In the genomic region with DNA sequence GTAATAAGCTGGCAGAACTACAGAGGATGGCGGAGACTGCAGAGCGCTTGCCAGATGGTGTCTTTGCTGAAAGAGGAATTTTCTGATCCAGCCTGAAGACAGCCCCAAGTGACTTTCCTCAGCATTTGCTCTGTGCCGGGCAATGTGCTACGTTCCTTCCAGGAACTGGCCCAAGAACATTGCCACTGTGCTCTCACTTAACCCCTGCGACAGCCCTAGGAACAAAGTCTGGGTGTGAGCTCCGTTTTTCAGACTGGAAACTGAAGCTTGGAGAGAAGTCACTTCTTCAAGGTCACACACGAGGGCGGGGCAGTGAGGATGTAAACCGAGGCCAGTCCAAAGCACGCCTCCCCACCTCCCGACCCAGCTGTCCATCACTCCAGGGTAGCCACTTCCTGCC, we compare ENCODE assay signal across 22 cellular contexts. TPM values are rescaled to one million over a fixed set of nuclear protein-coding genes. Genes with fewer than 3 reads are reported as not detected.
DNase-seq lines count a peak whose midpoint lies in the region; ATAC-seq and TF ChIP-seq lines count a peak whose summit lies in the region.
"Had no signal": no experiment of that assay in that cellular context is flagged by ENCODE, and none has a peak within 500 bp of the region (broad histone marks: within the 10 kb centered on the region; RNA-seq: fewer than 3 reads in every experiment).

No MANE protein-coding gene starts in this region.

- H3K27ac ChIP-seq in OCI-LY7 (ENCODE audit: low read depth, low read length, poor library complexity, severe bottlenecking) (no peak overlapping the region), trophoblast cell (ENCODE audit: low read depth, low read length) (no peak overlapping the region), PC-3 (ENCODE audit: low read length) (no peak overlapping the region)

- intact Hi-C loops in Caco-2 (cut with micrococcal nuclease; ENCODE audit: unreplicated experiment) (no loop called here), OCI-LY7 (cut with micrococcal nuclease; ENCODE audit: unreplicated experiment) (no loop called here), PC-3 (cut with micrococcal nuclease) (no loop called here)

- peak overlapping the region; percentile 93 for H3K27ac Mint-ChIP-seq in Caco-2 (ENCODE audit: unreplicated experiment)
- H3K27ac Mint-ChIP-seq: H9 had no signal

- TF ChIP-seq CTCF in Caco-2 (IDR thresholded peaks at IDR 0.05; ENCODE audit: insufficient read depth in 1 of 2, low read depth in 1 of 2, low read length in 1 of 2, severe bottlenecking in 1 of 2, unreplicated experiment in 1 of 2) (no peak), OCI-LY7 (conservative IDR thresholded peaks at IDR 0.05; ENCODE audit: low read length) (no peak), PC-3 (conservative IDR thresholded peaks at IDR 0.05; ENCODE audit: low read depth, low read length) (no peak)

- H3K4me1 Mint-ChIP-seq in Caco-2 (ENCODE audit: low read depth, unreplicated experiment) = peaks cover 68% of the 10 kb centered on the region
- H3K4me1 Mint-ChIP-seq: CD4-positive, alpha-beta memory T cell had no signal

- no peak overlapping the region for H3K4me3 Mint-ChIP-seq in Caco-2 (ENCODE audit: unreplicated experiment)
- H3K4me3 Mint-ChIP-seq: CD4-positive, alpha-beta memory T cell; H9 had no signal

- H3K27me3 Mint-ChIP-seq in Caco-2 (ENCODE audit: insufficient read depth, unreplicated experiment) = no peaks in the 10 kb centered on the region

- no peak overlapping the region for H3K18ac ChIP-seq in trophoblast cell (ENCODE audit: low read length)

- H3K4me3 ChIP-seq in Caco-2 (ENCODE audit: low read depth, low read length) (no peak overlapping the region), OCI-LY7 (ENCODE audit: low read depth, low read length, poor library complexity, severe bottlenecking) (no peak overlapping the region), trophoblast cell (ENCODE audit: low read depth, low read length) (no peak overlapping the region), PC-3 (ENCODE audit: low read length) (no peak overlapping the region)

- BruUV-seq in Caco-2 (replicated peaks; lab: Mats Ljungman, UMichigan) (no TSS peak), OCI-LY7 (replicated peaks; lab: Mats Ljungman, UMichigan) (no TSS peak), PC-3 (replicated peaks; lab: Mats Ljungman, UMichigan) (no TSS peak)

- H3K36me3 ChIP-seq in Caco-2 (ENCODE audit: control insufficient read depth, insufficient read depth, low read length) (no peaks in the 10 kb centered on the region), OCI-LY7 (ENCODE audit: insufficient read depth, low read length) (no peaks in the 10 kb centered on the region), trophoblast cell (ENCODE audit: control insufficient read depth in 1 of 2, insufficient read depth in 2 of 2, low read length in 2 of 2) (no peaks in the 10 kb centered on the region), PC-3 (ENCODE audit: low read depth, low read length) (no peaks in the 10 kb centered on the region)
- H3K36me3 ChIP-seq: BE2C had no signal

- H3F3A ChIP-seq in PC-3 (ENCODE audit: low read length, unreplicated experiment) = no peaks in the 10 kb centered on the region

- no peak overlapping the region for H3K23ac ChIP-seq in trophoblast cell (ENCODE audit: low read length)

- H2AFZ ChIP-seq in OCI-LY7 (ENCODE audit: low read length) (no peak overlapping the region), trophoblast cell (ENCODE audit: insufficient read depth, low read length, poor library complexity) (no peak overlapping the region), PC-3 (ENCODE audit: low read length) (no peak overlapping the region)

- H3K4ac ChIP-seq in trophoblast cell (ENCODE audit: low read depth, low read length) = no peak overlapping the region

- no peaks in the 10 kb centered on the region for H3K9me2 ChIP-seq in OCI-LY7 (ENCODE audit: insufficient read depth, low read length)
- no peaks in the 10 kb centered on the region for H3K9me2 ChIP-seq in PC-3 (replicated peaks; ENCODE audit: low read length)

- H2BK120ac ChIP-seq in trophoblast cell (ENCODE audit: insufficient read depth, low read length, poor library complexity) = no peak overlapping the region

- H3K79me2 ChIP-seq in OCI-LY7 (ENCODE audit: insufficient read depth, low read depth, low read length) (no peaks in the 10 kb centered on the region), trophoblast cell (ENCODE audit: control insufficient read depth, insufficient read depth, low read length, poor library complexity) (no peaks in the 10 kb centered on the region), PC-3 (ENCODE audit: low read length) (no peaks in the 10 kb centered on the region)

- H3K79me1 ChIP-seq in trophoblast cell (ENCODE audit: low read length) = peaks cover 2% of the 10 kb centered on the region

- H3K36me3 Mint-ChIP-seq in Caco-2 (ENCODE audit: insufficient read depth, unreplicated experiment) = no peaks in the 10 kb centered on the region
- H3K36me3 Mint-ChIP-seq: CD4-positive, alpha-beta memory T cell had no signal

- H4K91ac ChIP-seq in trophoblast cell (ENCODE audit: low read depth, low read length) = no peak overlapping the region

- H3K9ac ChIP-seq in trophoblast cell (ENCODE audit: low read length) (no peak overlapping the region), PC-3 (ENCODE audit: low read length) (no peak overlapping the region)

- H3K14ac ChIP-seq in trophoblast cell (ENCODE audit: low read length) = no peak overlapping the region

- H2BK5ac ChIP-seq in trophoblast cell (ENCODE audit: low read depth, low read length, poor library complexity) = no peak overlapping the region

- H2BK12ac ChIP-seq in trophoblast cell (ENCODE audit: low read length) = peak overlapping the region; percentile 28

- no peaks in the 10 kb centered on the region for H4K20me1 ChIP-seq in OCI-LY7 (ENCODE audit: insufficient read depth, low read length)
- no peaks in the 10 kb centered on the region for H4K20me1 ChIP-seq in PC-3 (ENCODE audit: low read length)

- H3K27me3 ChIP-seq in Caco-2 (replicated peaks; ENCODE audit: control insufficient read depth, insufficient read depth, low read length) = no peaks in the 10 kb centered on the region
- no peaks in the 10 kb centered on the region for H3K27me3 ChIP-seq in trophoblast cell (ENCODE audit: insufficient read depth, low read length)
- peaks cover 95% of the 10 kb centered on the region for H3K27me3 ChIP-seq in PC-3 (ENCODE audit: low read length)

- WGBS in trophoblast cell (ENCODE audit: extremely low coverage, insufficient coverage, insufficient read length) = no CpG with 5 or more reads among the region's 11 CpGs

- no peak for ATAC-seq in PC-3
- ATAC-seq: Panc1 had no signal

- peak overlapping the region; percentile 25; the same call in 1 of the 2 replicates for H3K4me2 ChIP-seq in OCI-LY7 (ENCODE audit: low read length)
- H3K4me2 ChIP-seq in trophoblast cell (ENCODE audit: low read length) = no peak overlapping the region
- H3K4me2 ChIP-seq in PC-3 (ENCODE audit: low read length) = no peak overlapping the region

- DNase-seq in Caco-2 (no peak), OCI-LY7 (ENCODE audit: low spot score) (no peak), medulla oblongata (ENCODE audit: extremely low spot score) (peak; percentile 62), trophoblast cell (no peak), PC-3 (no peak), NCI-H146 (lab: John Stamatoyannopoulos, UW) (no peak), NCI-H2196 treated with DMSO at 0.1 percent for 48 hours (lab: John Stamatoyannopoulos, UW; ENCODE audit: unreplicated experiment) (no peak)
- no peak for DNase-seq in activated CD8-positive, alpha-beta memory T cell treated with anti-CD3 and anti-CD28 coated beads, Interleukin-2, amount 50 U/mL, for 4 hours
- DNase-seq: BE2C; CD4-positive, alpha-beta memory T cell; H9; MV-4-11; NCI-H1436 treated with DMSO at 0.1 percent for 48 hours; NCI-H2081 treated with DMSO at 0.1 percent for 48 hours; NCI-H345; NCI-H526 treated with DMSO at 0.1 percent for 48 hours; NK-92 treated with Interleukin-12 subunit alpha and Interleukin-12 subunit beta, amount 100 ng/mL, for 24 hours; Right ventricle myocardium superior had no signal

- H3K4me1 ChIP-seq in Caco-2 (peaks cover 86% of the 10 kb centered on the region), OCI-LY7 (ENCODE audit: insufficient read depth, low read length, poor library complexity, severe bottlenecking) (peaks cover 90% of the 10 kb centered on the region), trophoblast cell (ENCODE audit: control insufficient read depth in 1 of 2, insufficient read depth in 2 of 2, low read length in 2 of 2) (peaks cover 3 to 6% of the 10 kb centered on the region in 2 experiments), PC-3 (ENCODE audit: insufficient read depth, low read length) (no peaks in the 10 kb centered on the region)
- H3K4me1 ChIP-seq: BE2C had no signal

- POLR2A ChIA-PET in Caco-2 (lab: Charles Lee) = interaction anchor here (2.3 kb wide), 1 partner anchor 18 kb away, joined by 20 read pairs; no protein-coding TSS in a partner anchor
- POLR2A ChIA-PET in OCI-LY7 (lab: Charles Lee) = no interaction called here
- POLR2A ChIA-PET in PC-3 (lab: Charles Lee; ENCODE audit: unreplicated experiment) = no interaction called here

- no peak overlapping the region for H4K12ac ChIP-seq in trophoblast cell (ENCODE audit: low read depth, low read length)

- no peak overlapping the region for H2AK5ac ChIP-seq in trophoblast cell (ENCODE audit: low read length)

- CTCF ChIA-PET in Caco-2 (lab: Charles Lee) = interaction anchor here (0.9 to 4.3 kb wide), 9 partner anchors 12 to 47 kb away, joined by 3 to 29 read pairs (median 5); no protein-coding TSS in a partner anchor
- CTCF ChIA-PET in OCI-LY7 (lab: Charles Lee; ENCODE audit: unreplicated experiment) = no interaction called here
- CTCF ChIA-PET in PC-3 (lab: Charles Lee) = no interaction called here

- no peak overlapping the region for H4K8ac ChIP-seq in trophoblast cell (ENCODE audit: low read depth, low read length)

- no peaks in the 10 kb centered on the region for H3K9me3 Mint-ChIP-seq in Caco-2 (ENCODE audit: unreplicated experiment)
- H3K9me3 Mint-ChIP-seq: CD4-positive, alpha-beta memory T cell; H9 had no signal

- no peaks in the 10 kb centered on the region for H3K9me3 ChIP-seq in Caco-2
- H3K9me3 ChIP-seq in OCI-LY7 (ENCODE audit: low read length) = no peaks in the 10 kb centered on the region
- peaks cover 2% of the 10 kb centered on the region for H3K9me3 ChIP-seq in trophoblast cell (ENCODE audit: insufficient read depth, low read depth, low read length)
- H3K9me3 ChIP-seq in PC-3 (ENCODE audit: low read length) = no peaks in the 10 kb centered on the region
- H3K9me3 ChIP-seq: BE2C had no signal

RNA-seq across cellular contexts. Expression of a gene that starts 22.2 kb away (rescaled TPM):
- 266 and 317 TPM in 2 replicates for total RNA-seq in Caco-2 (2022)
- 72.2 and 94.2 TPM in 2 replicates for total RNA-seq in OCI-LY7 (2014; rRNA removed; shearing (Covaris generic))
- total RNA-seq in OCI-LY7 (2022) = 2.2 and 3.7 TPM in 2 replicates
- polyA plus RNA-seq in trophoblast cell (2013) = 13.5 and 14.2 TPM in 2 replicates
- total RNA-seq in PC-3 (2014; rRNA removed) = not detected in 2 replicates
- total RNA-seq: CD4-positive, alpha-beta memory T cell; LHCN-M2 had no signal
- polyA plus RNA-seq: CD4-positive, alpha-beta memory T cell had no signal

RNA-seq across cellular contexts. Expression of a gene that starts 40.9 kb away (rescaled TPM):
- total RNA-seq in Caco-2 (2022) (not detected in 2 replicates), OCI-LY7 (2022) (not detected in 2 replicates), PC-3 (2014; rRNA removed) (not detected in 2 replicates)
- not detected in 2 replicates for total RNA-seq in OCI-LY7 (2014; rRNA removed; shearing (Covaris generic))
- not detected in 2 replicates for polyA plus RNA-seq in trophoblast cell (2013)
- total RNA-seq: A673; CD4-positive, alpha-beta memory T cell; Daoy; H9; LHCN-M2; Right ventricle myocardium superior had no signal
- polyA plus RNA-seq: CD4-positive, alpha-beta memory T cell had no signal
